18 cellular contexts compared by ENCODE assay signal in the genomic region with DNA sequence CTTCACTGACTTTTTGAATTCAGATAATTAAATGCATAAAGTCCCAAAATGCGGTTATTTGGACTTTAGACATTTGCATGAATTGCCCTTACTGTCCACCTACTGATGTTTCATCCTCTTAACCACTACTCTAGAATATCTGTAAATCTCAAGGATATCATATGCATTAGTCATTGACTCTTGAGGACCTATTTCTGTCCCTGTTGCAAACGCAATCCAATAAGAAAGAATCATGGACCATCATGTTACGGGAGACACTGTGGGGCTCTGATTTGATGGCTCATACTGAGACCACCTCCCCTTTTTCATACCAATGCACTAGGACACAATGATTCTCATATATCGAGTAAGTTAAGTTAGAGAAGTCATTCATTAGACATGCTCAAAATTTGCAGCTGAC. TPM values are rescaled to one million over a fixed set of nuclear protein-coding genes. Genes with fewer than 3 reads are reported as not detected.
DNase-seq lines count a peak whose midpoint lies in the region; ATAC-seq and TF ChIP-seq lines count a peak whose summit lies in the region.
"Had no signal": no experiment of that assay in that cellular context is flagged by ENCODE, and none has a peak within 500 bp of the region (broad histone marks: within the 10 kb centered on the region; RNA-seq: fewer than 3 reads in every experiment).

No MANE protein-coding gene starts in this region.

- peaks cover 0 to 9% (median 0%) of the 10 kb centered on the region in 11 experiments; a peak in 5 of 22 replicates for H3K9me3 ChIP-seq in BLaER1 treated with 17β-estradiol and CSF1 and Interleukin-3, amounts not matched to agents 10 nM and 100 nM (replicated peaks in 1 of 11)
- H3K9me3 ChIP-seq in adipocyte (ENCODE audit: control insufficient read depth, low read length) (no peaks in the 10 kb centered on the region), tibial nerve (no peaks in the 10 kb centered on the region)
- H3K9me3 ChIP-seq: BE2C had no signal

- peaks cover 7 to 29% (median 26%) of the 10 kb centered on the region in 10 experiments; a peak in 18 of 20 replicates for H3K4me1 ChIP-seq in BLaER1 treated with 17β-estradiol and CSF1 and Interleukin-3, amounts not matched to agents 10 nM and 100 nM
- H3K4me1 ChIP-seq in adipocyte (ENCODE audit: control insufficient read depth, insufficient read depth, low read length) (no peaks in the 10 kb centered on the region), tibial nerve (no peaks in the 10 kb centered on the region)
- H3K4me1 ChIP-seq: BE2C had no signal

- DNase-seq in HS-27A (ENCODE audit: low read depth) (peak; percentile 2), adipocyte (ENCODE audit: low read depth) (peak; percentile 15), myocyte (ENCODE audit: low read depth) (peak; percentile 5), left colon (no peak), tibial nerve (ENCODE audit: low spot score in 2 of 2) (no peak)
- DNase-seq: BE2C; CD4-positive, alpha-beta memory T cell; DMS153; Kasumi-1; NCI-H1105; NCI-H510A; NCI-H82; OCI-M1; RPMI8226 had no signal

- TF ChIP-seq POLR2A in tibial nerve (IDR thresholded peaks at IDR 0.05), result no peak

- peak overlapping the region in 6 of 11 experiments; percentile 48 to 80 (median 77); a peak in 12 of 22 replicates for H3K27ac ChIP-seq in BLaER1 treated with 17β-estradiol and CSF1 and Interleukin-3, amounts not matched to agents 10 nM and 100 nM
- H3K27ac ChIP-seq in tibial nerve, result no peak overlapping the region

- TF ChIP-seq CTCF in tibial nerve (IDR thresholded peaks at IDR 0.05), result no peak

- H3K36me3 ChIP-seq in BLaER1 treated with 17β-estradiol and CSF1 and Interleukin-3, amounts not matched to agents 10 nM and 100 nM, result no peaks in the 10 kb centered on the region
- no peaks in the 10 kb centered on the region for H3K36me3 ChIP-seq in adipocyte (ENCODE audit: control insufficient read depth, insufficient read depth, low read length, severe bottlenecking)
- H3K36me3 ChIP-seq in tibial nerve, result no peaks in the 10 kb centered on the region
- H3K36me3 ChIP-seq: BE2C had no signal

- TF ChIP-seq EP300 in tibial nerve (IDR thresholded peaks at IDR 0.05), result no peak

- no peaks in the 10 kb centered on the region for H3K27me3 ChIP-seq in BLaER1 treated with 17β-estradiol and CSF1 and Interleukin-3, amounts not matched to agents 10 nM and 100 nM
- H3K27me3 ChIP-seq in adipocyte (replicated peaks; ENCODE audit: control insufficient read depth, insufficient read depth, low read length) (no peaks in the 10 kb centered on the region), tibial nerve (no peaks in the 10 kb centered on the region)

- intact Hi-C loops in left colon (cut with DNase I, micrococcal nuclease), result no loop called here

- H3K9ac ChIP-seq in BLaER1 treated with 17β-estradiol and CSF1 and Interleukin-3, amounts not matched to agents 10 nM and 100 nM, result no peak overlapping the region
- H3K9ac ChIP-seq in adipocyte (ENCODE audit: low read length), result no peak overlapping the region

- H4K20me1 ChIP-seq in BLaER1 treated with 17β-estradiol and CSF1 and Interleukin-3, amounts not matched to agents 10 nM and 100 nM, result no peaks in the 10 kb centered on the region

- no peak overlapping the region for H3K4me3 ChIP-seq in BLaER1 treated with 17β-estradiol and CSF1 and Interleukin-3, amounts not matched to agents 10 nM and 100 nM
- no peak overlapping the region for H3K4me3 ChIP-seq in adipocyte (ENCODE audit: low read length)
- H3K4me3 ChIP-seq in tibial nerve, result no peak overlapping the region

- 94 to 95% methylated on average over 4 of the region's 4 CpGs for WGBS in tibial nerve, 2 donors

- peak overlapping the region in 8 of 11 experiments; percentile 51 to 69 (median 56); a peak in 12 of 22 replicates for H3K4me2 ChIP-seq in BLaER1 treated with 17β-estradiol and CSF1 and Interleukin-3, amounts not matched to agents 10 nM and 100 nM

- ATAC-seq in GM21576 (IDR thresholded peaks at IDR 0.05; ENCODE audit: unreplicated experiment), result no peak
- no peak for ATAC-seq in left colon

RNA-seq across cellular contexts. Expression of a gene that starts 14.3 kb away (rescaled TPM):
- total RNA-seq in myocyte (not detected in 2 replicates), left colon (1 to 10 TPM; 1.4 to 1.5 TPM), tibial nerve (1 to 10 TPM in 3 of 4 donors, under 1 TPM in 1; 0.78 to 4.2 (median 2.0) TPM)
- not detected for polyA plus RNA-seq in myocyte (2012)
- total RNA-seq: A172; CD4-positive, alpha-beta memory T cell; Daoy had no signal
- polyA plus RNA-seq: CD4-positive, alpha-beta memory T cell had no signal

RNA-seq across cellular contexts. Expression of a gene that starts 38.5 kb away (rescaled TPM):
- total RNA-seq in myocyte (not detected in 2 replicates), left colon (1 to 10 TPM; 6.0 to 6.6 TPM), tibial nerve (1 to 10 TPM in 3 of 4 donors, under 1 TPM in 1; 0.87 to 4.4 (median 2.3) TPM)
- polyA plus RNA-seq in myocyte (2012), result not detected
- total RNA-seq: A172; CD4-positive, alpha-beta memory T cell; Daoy had no signal
- polyA plus RNA-seq: CD4-positive, alpha-beta memory T cell had no signal

Comparison
In these comparisons a context has a peak if more than half of its experiments do, and no peak if none do; other contexts are left out.
1. H3K27ac ChIP-seq: peak in BLaER1 treated with 17β-estradiol and CSF1 and Interleukin-3, amounts not matched to agents 10 nM and 100 nM (6 of 11); none in tibial nerve (0 of 4).
2. DNase-seq: peak in HS-27A (single experiment), adipocyte (single experiment) and myocyte (single experiment); none in left colon (0 of 2) and tibial nerve (0 of 2).